1 cellular context compared by ENCODE assay signal in the genomic region with DNA sequence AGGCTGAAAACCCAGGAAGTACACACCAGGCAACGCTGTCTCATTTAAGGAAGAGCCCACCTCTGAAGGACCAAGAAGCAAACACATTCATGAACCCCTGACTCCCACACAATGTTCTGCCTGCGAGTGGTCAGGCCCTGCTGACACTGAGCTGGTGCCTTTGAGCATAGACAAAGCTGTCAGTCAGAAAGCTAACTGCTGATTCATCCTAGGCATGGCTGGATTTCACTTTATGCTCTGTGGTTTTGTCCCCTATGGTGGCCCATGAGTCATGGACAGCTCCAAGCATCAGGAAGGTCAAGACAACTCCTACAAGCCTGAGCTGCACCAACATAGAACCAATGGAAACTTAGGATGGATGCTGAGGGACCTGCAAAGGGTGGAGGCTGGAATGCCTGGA.
TF ChIP-seq lines count a peak whose summit lies in the region.

No MANE protein-coding gene starts in this region.

TF ChIP-seq in HepG2, 621 proteins besides CTCF, POLR2A, EP300 and RAD21 (continued from another document and continues in another):
- no peak for TF ChIP-seq ZNF639 (CRISPR knock-in tag; conservative IDR thresholded peaks at IDR 0.05)
- TF ChIP-seq TERF1 (CRISPR knock-in tag; IDR thresholded peaks at IDR 0.05), result no peak
- no peak for TF ChIP-seq ZKSCAN8 (CRISPR knock-in tag; IDR thresholded peaks at IDR 0.05; ENCODE audit: borderline replicate concordance)
- peak; percentile 93 for TF ChIP-seq SAP130 (CRISPR knock-in tag; IDR thresholded peaks at IDR 0.05; ENCODE audit: low read depth)
- no peak for TF ChIP-seq ZNF724P (CRISPR knock-in tag; IDR thresholded peaks at IDR 0.05; ENCODE audit: borderline replicate concordance)
- TF ChIP-seq RXRA (CRISPR knock-in tag; IDR thresholded peaks at IDR 0.05), result 0 out of 2 replicates have a peak, but pooled peaks have one; percentile 37
- no peak for TF ChIP-seq KDM3A (CRISPR knock-in tag; IDR thresholded peaks at IDR 0.05; ENCODE audit: low read depth)
- TF ChIP-seq ZNF430 (CRISPR knock-in tag; IDR thresholded peaks at IDR 0.05), result no peak
- no peak for TF ChIP-seq ZBTB7A (CRISPR knock-in tag; IDR thresholded peaks at IDR 0.05)
- 0 out of 2 replicates have a peak, but pooled peaks have one; percentile 41 for TF ChIP-seq DMAP1 (CRISPR knock-in tag; IDR thresholded peaks at IDR 0.05)
- no peak for TF ChIP-seq ZNF83 (CRISPR knock-in tag; IDR thresholded peaks at IDR 0.05; ENCODE audit: borderline replicate concordance)
- peak; percentile 90 for TF ChIP-seq NFE2L2 (IDR thresholded peaks at IDR 0.05; ENCODE audit: low read length)
- TF ChIP-seq, protein P1, sequence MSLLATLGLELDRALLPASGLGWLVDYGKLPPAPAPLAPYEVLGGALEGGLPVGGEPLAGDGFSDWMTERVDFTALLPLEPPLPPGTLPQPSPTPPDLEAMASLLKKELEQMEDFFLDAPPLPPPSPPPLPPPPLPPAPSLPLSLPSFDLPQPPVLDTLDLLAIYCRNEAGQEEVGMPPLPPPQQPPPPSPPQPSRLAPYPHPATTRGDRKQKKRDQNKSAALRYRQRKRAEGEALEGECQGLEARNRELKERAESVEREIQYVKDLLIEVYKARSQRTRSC (CRISPR knock-in tag; IDR thresholded peaks at IDR 0.05; ENCODE audit: low read depth), result no peak
- no peak for TF ChIP-seq TRIM24 (CRISPR knock-in tag; IDR thresholded peaks at IDR 0.05)
- TF ChIP-seq KAT7 (CRISPR knock-in tag; IDR thresholded peaks at IDR 0.05; ENCODE audit: borderline replicate concordance), result no peak
- TF ChIP-seq ZBTB25 (CRISPR knock-in tag; IDR thresholded peaks at IDR 0.05), result no peak
- TF ChIP-seq, protein P2, sequence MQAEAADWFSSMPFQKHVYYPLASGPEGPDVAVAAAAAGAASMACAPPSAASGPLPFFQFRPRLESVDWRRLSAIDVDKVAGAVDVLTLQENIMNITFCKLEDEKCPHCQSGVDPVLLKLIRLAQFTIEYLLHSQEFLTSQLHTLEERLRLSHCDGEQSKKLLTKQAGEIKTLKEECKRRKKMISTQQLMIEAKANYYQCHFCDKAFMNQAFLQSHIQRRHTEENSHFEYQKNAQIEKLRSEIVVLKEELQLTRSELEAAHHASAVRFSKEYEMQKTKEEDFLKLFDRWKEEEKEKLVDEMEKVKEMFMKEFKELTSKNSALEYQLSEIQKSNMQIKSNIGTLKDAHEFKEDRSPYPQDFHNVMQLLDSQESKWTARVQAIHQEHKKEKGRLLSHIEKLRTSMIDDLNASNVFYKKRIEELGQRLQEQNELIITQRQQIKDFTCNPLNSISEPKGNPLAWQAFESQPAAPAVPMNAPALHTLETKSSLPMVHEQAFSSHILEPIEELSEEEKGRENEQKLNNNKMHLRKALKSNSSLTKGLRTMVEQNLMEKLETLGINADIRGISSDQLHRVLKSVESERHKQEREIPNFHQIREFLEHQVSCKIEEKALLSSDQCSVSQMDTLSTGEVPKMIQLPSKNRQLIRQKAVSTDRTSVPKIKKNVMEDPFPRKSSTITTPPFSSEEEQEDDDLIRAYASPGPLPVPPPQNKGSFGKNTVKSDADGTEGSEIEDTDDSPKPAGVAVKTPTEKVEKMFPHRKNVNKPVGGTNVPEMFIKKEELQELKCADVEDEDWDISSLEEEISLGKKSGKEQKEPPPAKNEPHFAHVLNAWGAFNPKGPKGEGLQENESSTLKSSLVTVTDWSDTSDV (CRISPR knock-in tag; IDR thresholded peaks at IDR 0.05), result no peak
- no peak for TF ChIP-seq MXD1 (CRISPR knock-in tag; IDR thresholded peaks at IDR 0.05)
- TF ChIP-seq, protein P3, sequence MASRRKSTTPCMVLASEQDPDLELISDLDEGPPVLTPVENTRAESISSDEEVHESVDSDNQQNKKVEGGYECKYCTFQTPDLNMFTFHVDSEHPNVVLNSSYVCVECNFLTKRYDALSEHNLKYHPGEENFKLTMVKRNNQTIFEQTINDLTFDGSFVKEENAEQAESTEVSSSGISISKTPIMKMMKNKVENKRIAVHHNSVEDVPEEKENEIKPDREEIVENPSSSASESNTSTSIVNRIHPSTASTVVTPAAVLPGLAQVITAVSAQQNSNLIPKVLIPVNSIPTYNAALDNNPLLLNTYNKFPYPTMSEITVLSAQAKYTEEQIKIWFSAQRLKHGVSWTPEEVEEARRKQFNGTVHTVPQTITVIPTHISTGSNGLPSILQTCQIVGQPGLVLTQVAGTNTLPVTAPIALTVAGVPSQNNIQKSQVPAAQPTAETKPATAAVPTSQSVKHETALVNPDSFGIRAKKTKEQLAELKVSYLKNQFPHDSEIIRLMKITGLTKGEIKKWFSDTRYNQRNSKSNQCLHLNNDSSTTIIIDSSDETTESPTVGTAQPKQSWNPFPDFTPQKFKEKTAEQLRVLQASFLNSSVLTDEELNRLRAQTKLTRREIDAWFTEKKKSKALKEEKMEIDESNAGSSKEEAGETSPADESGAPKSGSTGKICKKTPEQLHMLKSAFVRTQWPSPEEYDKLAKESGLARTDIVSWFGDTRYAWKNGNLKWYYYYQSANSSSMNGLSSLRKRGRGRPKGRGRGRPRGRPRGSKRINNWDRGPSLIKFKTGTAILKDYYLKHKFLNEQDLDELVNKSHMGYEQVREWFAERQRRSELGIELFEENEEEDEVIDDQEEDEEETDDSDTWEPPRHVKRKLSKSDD (CRISPR knock-in tag; IDR thresholded peaks at IDR 0.05; ENCODE audit: low read depth), result 0 out of 2 replicates have a peak, but pooled peaks have one; percentile 44
- TF ChIP-seq FOSL2 (CRISPR knock-in tag; IDR thresholded peaks at IDR 0.05), result peak; percentile 96
- TF ChIP-seq GATAD1 (CRISPR knock-in tag; IDR thresholded peaks at IDR 0.05), result 0 out of 2 replicates have a peak, but pooled peaks have one; percentile 21
- peak; percentile 6; the same call in 1 of the 2 replicates for TF ChIP-seq CEBPG (CRISPR knock-in tag; IDR thresholded peaks at IDR 0.05)
- TF ChIP-seq HES4 (CRISPR knock-in tag; IDR thresholded peaks at IDR 0.05; ENCODE audit: borderline replicate concordance), result no peak
- TF ChIP-seq ZKSCAN1 (IDR thresholded peaks at IDR 0.05; ENCODE audit: low read length), result no peak
- TF ChIP-seq ZFP91 (CRISPR knock-in tag; IDR thresholded peaks at IDR 0.05; ENCODE audit: borderline replicate concordance), result no peak
- no peak for TF ChIP-seq U2AF1 (optimal IDR thresholded peaks at IDR 0.05; ENCODE audit: low read depth, low read length)
- TF ChIP-seq ZNF33B (CRISPR knock-in tag; IDR thresholded peaks at IDR 0.05), result no peak
- no peak for TF ChIP-seq STAT5B (CRISPR knock-in tag; IDR thresholded peaks at IDR 0.05)
- no peak for TF ChIP-seq EEA1 (CRISPR knock-in tag; IDR thresholded peaks at IDR 0.05; ENCODE audit: borderline replicate concordance)
- no peak for TF ChIP-seq ZNF251 (CRISPR knock-in tag; IDR thresholded peaks at IDR 0.05)
- no peak for TF ChIP-seq TMF1 (CRISPR knock-in tag; IDR thresholded peaks at IDR 0.05; ENCODE audit: low read depth)
- TF ChIP-seq NPAS2 (CRISPR knock-in tag; IDR thresholded peaks at IDR 0.05; ENCODE audit: borderline replicate concordance), result no peak
- TF ChIP-seq PHB2 (IDR thresholded peaks at IDR 0.05; ENCODE audit: partially characterized antibody), result no peak
- no peak for TF ChIP-seq CREB3 (CRISPR knock-in tag; IDR thresholded peaks at IDR 0.05)
- TF ChIP-seq HNRNPL (IDR thresholded peaks at IDR 0.05; ENCODE audit: low read depth, low read length), result no peak
- TF ChIP-seq ZFP36L2 (CRISPR knock-in tag; IDR thresholded peaks at IDR 0.05), result no peak
- TF ChIP-seq REL (CRISPR knock-in tag; conservative IDR thresholded peaks at IDR 0.05), result no peak
- no peak for TF ChIP-seq DMTF1 (CRISPR knock-in tag; IDR thresholded peaks at IDR 0.05)
- no peak for TF ChIP-seq ATF6 (CRISPR knock-in tag; conservative IDR thresholded peaks at IDR 0.05)
- no peak for TF ChIP-seq SRSF9 (IDR thresholded peaks at IDR 0.05; ENCODE audit: borderline replicate concordance, insufficient read depth, low read depth, low read length, poor library complexity, severe bottlenecking)
- no peak for TF ChIP-seq SCMH1 (CRISPR knock-in tag; IDR thresholded peaks at IDR 0.05; ENCODE audit: borderline replicate concordance)
- TF ChIP-seq AGO1 (IDR thresholded peaks at IDR 0.05; ENCODE audit: low read depth, low read length, poor library complexity, severe bottlenecking), result no peak
- TF ChIP-seq ZNF230 (CRISPR knock-in tag; IDR thresholded peaks at IDR 0.05), result no peak
- TF ChIP-seq LCORL (IDR thresholded peaks at IDR 0.05), result no peak
- no peak for TF ChIP-seq LCORL (CRISPR knock-in tag; IDR thresholded peaks at IDR 0.05)
